Comparison of ENCODE assay signal across 22 cellular contexts in genomic region chr11:31096191-31096590, GRCh38.
"Had no signal": no experiment of that assay in that cellular context is flagged by ENCODE, and none has a peak within 500 bp of the region (broad histone marks: within the 10 kb centered on the region; RNA-seq: fewer than 3 reads in every experiment).

No MANE protein-coding gene starts in this region.

- ATAC-seq: Panc1, Right ventricle myocardium inferior had no signal

- DNase-seq: activated CD4-positive, alpha-beta memory T cell treated with anti-CD3 and anti-CD28 coated beads for 36 hours; activated CD4-positive, alpha-beta T cell treated with anti-CD3 and anti-CD28 coated beads, Interleukin-2, amount 10 ng/mL, durations not matched to agents 7 days and 5 days; activated CD4-positive, CD25-positive, alpha-beta regulatory T cell; activated gamma-delta T cell treated with Interleukin-2 at 50 U/mL for 16 hours; activated naive CD4-positive, alpha-beta T cell treated with anti-CD3 and anti-CD28 coated beads, Interleukin-2, amount 10 ng/mL, durations not matched to agents 7 days and 5 days; activated naive CD8-positive, alpha-beta T cell treated with anti-CD3 and anti-CD28 coated beads for 36 hours; activated T-cell treated with anti-CD3 and anti-CD28 coated beads for 4 hours; activated T-cell treated with anti-CD3 and anti-CD28 coated beads, Interleukin-2, amount 50 U/mL, for 48 hours; brain microvascular endothelial cell; cerebellar nuclear complex; NCI-H1092; NCI-H1417; NCI-H1694; NCI-H2029; NCI-H2107; NCI-H524 treated with DMSO at 0.1 percent for 48 hours; NCI-H748 treated with DMSO at 0.1 percent for 48 hours; OCI-M1; RPMI8226; T-helper 1 cell had no signal
